9 cellular contexts compared by ENCODE assay signal in genomic region chr12:124687695-124688301, GRCh38.
DNase-seq lines count a peak whose midpoint lies in the region; ATAC-seq, FAIRE-seq and TF ChIP-seq lines count a peak whose summit lies in the region.
"Had no signal": no experiment of that assay in that cellular context is flagged by ENCODE, and none has a peak within 500 bp of the region (broad histone marks: within the 10 kb centered on the region; RNA-seq: fewer than 3 reads in every experiment).

No MANE protein-coding gene starts in this region.

- H3K27me3 ChIP-seq in K562 (ENCODE audit: control insufficient read depth in 2 of 2, insufficient read depth in 2 of 2, low read length in 2 of 2), result peaks cover 2 to 47% of the 10 kb centered on the region in 2 experiments; a peak in 4 of 5 replicates
- H3K27me3 ChIP-seq in mucosa of rectum (ENCODE audit: control insufficient read depth in 2 of 2, insufficient read depth in 2 of 2, low read length in 2 of 2), result no peaks in the 10 kb centered on the region

- H3K4me3 ChIP-seq in A549 (no peak overlapping the region), K562 (no peak overlapping the region), mucosa of rectum (ENCODE audit: low read length in 2 of 2) (no peak overlapping the region)

- no peak for TF ChIP-seq EP300 in A549 (IDR thresholded peaks at IDR 0.05)
- TF ChIP-seq EP300 in K562 (IDR thresholded peaks at IDR 0.05; ENCODE audit: low read length), result no peak

- no peaks in the 10 kb centered on the region for H3K9me1 ChIP-seq in K562 (ENCODE audit: control insufficient read depth, insufficient read depth, low read length)

- no peaks in the 10 kb centered on the region; the same call in 1 of the 2 replicates for H4K20me1 ChIP-seq in K562 (replicated peaks; ENCODE audit: control insufficient read depth, insufficient read depth, low read length)

- H3K4me3 Mint-ChIP-seq in MCF 10A (ENCODE audit: unreplicated experiment), result no peak overlapping the region

- H3K9me3 Mint-ChIP-seq in MCF 10A (ENCODE audit: unreplicated experiment), result no peaks in the 10 kb centered on the region

- CTCF ChIA-PET in A549 (lab: Yijun Ruan, JAX), result interaction anchor here (0.7 to 3.2 kb wide), 4 partner anchors 11 to 340 kb away, joined by 3 to 11 read pairs (median 4); no protein-coding TSS in a partner anchor
- CTCF ChIA-PET in K562 (lab: Yijun Ruan, JAX; ENCODE audit: low intra/inter-chr PET ratio), result no interaction called here
- CTCF ChIA-PET in MCF 10A (lab: Yijun Ruan, JAX), result interaction anchor here (0.7 to 1.2 kb wide), 2 partner anchors 32 to 74 kb away, joined by 3 read pairs; no protein-coding TSS in a partner anchor

- no peaks in the 10 kb centered on the region for H3K36me3 Mint-ChIP-seq in MCF 10A (ENCODE audit: insufficient read depth, unreplicated experiment)

- no peaks in the 10 kb centered on the region for H3K79me2 ChIP-seq in K562 (ENCODE audit: control insufficient read depth, insufficient read depth, low read length)

- no peak overlapping the region for H3K4me2 ChIP-seq in A549
- no peak overlapping the region for H3K4me2 ChIP-seq in K562 (ENCODE audit: insufficient read depth, low read length)

- H3K27ac Mint-ChIP-seq in MCF 10A (ENCODE audit: low read depth, unreplicated experiment), result no peak overlapping the region

- H3K9me3 ChIP-seq in A549, result peaks cover 7% of the 10 kb centered on the region; the same call in 2 of the 3 replicates
- no peaks in the 10 kb centered on the region for H3K9me3 ChIP-seq in K562 (replicated peaks; ENCODE audit: control insufficient read depth, insufficient read depth, low read depth, low read length)
- H3K9me3 ChIP-seq in mucosa of rectum (ENCODE audit: control insufficient read depth in 2 of 2, low read length in 2 of 2), result no peaks in the 10 kb centered on the region

- no peaks in the 10 kb centered on the region for H3K27me3 Mint-ChIP-seq in MCF 10A (ENCODE audit: insufficient read depth, unreplicated experiment)

- H3K36me3 ChIP-seq in K562 (ENCODE audit: control insufficient read depth, insufficient read depth, low read length) (no peaks in the 10 kb centered on the region), mucosa of rectum (ENCODE audit: control insufficient read depth in 2 of 2, insufficient read depth in 2 of 2, low read length in 2 of 2) (no peaks in the 10 kb centered on the region)

- H3K4me1 Mint-ChIP-seq in MCF 10A (ENCODE audit: insufficient read depth, unreplicated experiment), result peaks cover 34% of the 10 kb centered on the region

- TF ChIP-seq CTCF in A549 (IDR thresholded peaks at IDR 0.05) (no peak), K562 (IDR thresholded peaks at IDR 0.05 in 2 of 3, conservative IDR thresholded peaks at IDR 0.05 in 1 of 3; ENCODE audit: insufficient read depth in 2 of 3, low read depth in 1 of 3, low read length in 3 of 3) (no peak), MCF 10A (IDR thresholded peaks at IDR 0.05; ENCODE audit: unreplicated experiment) (no peak)

- no TSS peak for BruUV-seq in K562 (replicated peaks; lab: Mats Ljungman, UMichigan)
- no TSS peak for BruUV-seq in MCF 10A (replicated peaks; lab: Mats Ljungman, UMichigan)

- in situ Hi-C loops in K562 (cut with MboI), result no loop called here

- no peak for TF ChIP-seq POLR2A in A549 (IDR thresholded peaks at IDR 0.05; ENCODE audit: low read length)
- no peak for TF ChIP-seq POLR2A in K562 (conservative IDR thresholded peaks at IDR 0.05)

- TF ChIP-seq RAD21 in A549 (conservative IDR thresholded peaks at IDR 0.05 in 1 of 2, IDR thresholded peaks at IDR 0.05 in 1 of 2) (no peak), K562 (CRISPR knock-in tag; conservative IDR thresholded peaks at IDR 0.05 in 1 of 2, IDR thresholded peaks at IDR 0.05 in 1 of 2) (no peak)

- POLR2A ChIA-PET in A549 (lab: Yijun Ruan, JAX), result no interaction called here
- POLR2A ChIA-PET in K562 (lab: Yijun Ruan, JAX), result interaction anchor here (0.8 kb wide), 1 partner anchor 37 kb away, joined by 4 read pairs; no protein-coding TSS in a partner anchor
- POLR2A ChIA-PET in MCF 10A (lab: Yijun Ruan, JAX), result no interaction called here

- H3K27ac ChIP-seq in A549 (peak overlapping the region; percentile 28 to 44; a peak in 4 of 6 replicates), K562 (ENCODE audit: extremely low read depth, low read depth, low read length) (no peak overlapping the region), mucosa of rectum (ENCODE audit: low read depth in 2 of 2, low read length in 2 of 2) (peak overlapping the region; percentile 12 to 17)

- intact Hi-C loops in K562 (cut with micrococcal nuclease), result loop anchor here (10.0 kb wide), 1 partner anchor 363 kb away; no protein-coding TSS in a partner anchor
- intact Hi-C loops in MCF 10A (cut with micrococcal nuclease), result loop anchor here (10.0 kb wide), 1 partner anchor 303 kb away; no protein-coding TSS in a partner anchor

- H2AFZ ChIP-seq in K562 (ENCODE audit: low read depth, low read length), result no peak overlapping the region; the same call in 1 of the 2 replicates

- DNase-seq in A549 (ENCODE audit: low read depth in 1 of 2, low spot score in 1 of 2), result no peak
- DNase-seq in MV-4-11 (lab: John Stamatoyannopoulos, UW), result peak; percentile 7
- no peak for DNase-seq in K562 (ENCODE audit: extremely low read depth in 1 of 4, low spot score in 3 of 4)
- no peak for DNase-seq in NCI-H345 (lab: John Stamatoyannopoulos, UW)
- no peak for DNase-seq in DMS153 treated with DMSO at 0.1 percent for 48 hours (lab: John Stamatoyannopoulos, UW; ENCODE audit: unreplicated experiment)
- DNase-seq in MCF 10A (ENCODE audit: unreplicated experiment), result no peak
- DNase-seq: NCI-H1105 had no signal

- H3K4me1 ChIP-seq in A549, result peaks cover 40% of the 10 kb centered on the region
- peaks cover 3 to 15% of the 10 kb centered on the region in 2 experiments; a peak in 4 of 5 replicates for H3K4me1 ChIP-seq in K562 (replicated peaks in 1 of 2; ENCODE audit: control insufficient read depth in 2 of 2, insufficient read depth in 2 of 2, low read length in 2 of 2)
- peaks cover 4 to 9% of the 10 kb centered on the region in 2 donors for H3K4me1 ChIP-seq in mucosa of rectum (ENCODE audit: control insufficient read depth in 2 of 2, insufficient read depth in 2 of 2, low read length in 2 of 2)

- WGBS in A549 (ENCODE audit: missing lambda C conversion rate), result 64% methylated on average over 15 of the region's 15 CpGs
- 20% methylated on average over 15 of the region's 15 CpGs for WGBS in K562 (ENCODE audit: insufficient coverage, low coverage, missing lambda C conversion rate)

- H3K9ac ChIP-seq in K562 (ENCODE audit: insufficient read depth in 1 of 2, low read depth in 2 of 2, low read length in 2 of 2) (peak overlapping the region in 1 of 2 experiments; percentile 50; a peak in 1 of 4 replicates), mucosa of rectum (ENCODE audit: low read depth in 1 of 2, low read length in 2 of 2) (no peak overlapping the region)

- ATAC-seq in A549 (no peak), K562 (no peak; the same call in none of the 3 replicates), GM19467 (IDR thresholded peaks at IDR 0.05; ENCODE audit: unreplicated experiment) (no peak)

- no peak for FAIRE-seq in A549 (lab: Jason Lieb, UNC)
- no peak for FAIRE-seq in K562 (lab: Jason Lieb, UNC)

TF ChIP-seq in A549, 52 proteins besides CTCF, POLR2A, EP300 and RAD21:
- TF ChIP-seq POLR2AphosphoS2 (conservative IDR thresholded peaks at IDR 0.05; ENCODE audit: low read length) (no peak), MAFK (IDR thresholded peaks at IDR 0.05; ENCODE audit: partially characterized antibody) (peak; percentile 74), HDAC2 (IDR thresholded peaks at IDR 0.05) (0 out of 2 replicates have a peak, but pooled peaks have one; percentile 18)

TF ChIP-seq in K562, 482 proteins besides CTCF, POLR2A, EP300 and RAD21:
- peak; percentile 61 for TF ChIP-seq ESRRA (IDR thresholded peaks at IDR 0.05; ENCODE audit: borderline replicate concordance, low read depth)
- no peak for TF ChIP-seq NCOA1 (IDR thresholded peaks at IDR 0.05; ENCODE audit: low read depth)
- no peak for TF ChIP-seq ZNF134 (CRISPR knock-in tag; conservative IDR thresholded peaks at IDR 0.05)
- TF ChIP-seq KDM1A (IDR thresholded peaks at IDR 0.05), result 0 out of 4 replicates have a peak, but pooled peaks of 1 of the 2 experiments have one; percentile 16
- TF ChIP-seq E2F4 (CRISPR knock-in tag; IDR thresholded peaks at IDR 0.05; ENCODE audit: low read depth), result no peak
- peak; percentile 26 for TF ChIP-seq RBM25 (IDR thresholded peaks at IDR 0.05; ENCODE audit: low read depth, low read length, severe bottlenecking)
- no peak for TF ChIP-seq KAT8 (IDR thresholded peaks at IDR 0.05; ENCODE audit: low read depth)
- no peak for TF ChIP-seq XRCC3 (IDR thresholded peaks at IDR 0.05)

Comparison
In these comparisons a context has a peak if more than half of its experiments do, and no peak if none do; other contexts are left out.
1. Of the 35 proteins assayed by ChIP-seq in both K562 and A549: peak only in K562: ESRRA; only in A549: HDAC2 and MAFK; in both: none; in neither: 31; mixed calls (peak in some experiments, not most) for 1.